20 cellular contexts compared by ENCODE assay signal in the genomic region with DNA sequence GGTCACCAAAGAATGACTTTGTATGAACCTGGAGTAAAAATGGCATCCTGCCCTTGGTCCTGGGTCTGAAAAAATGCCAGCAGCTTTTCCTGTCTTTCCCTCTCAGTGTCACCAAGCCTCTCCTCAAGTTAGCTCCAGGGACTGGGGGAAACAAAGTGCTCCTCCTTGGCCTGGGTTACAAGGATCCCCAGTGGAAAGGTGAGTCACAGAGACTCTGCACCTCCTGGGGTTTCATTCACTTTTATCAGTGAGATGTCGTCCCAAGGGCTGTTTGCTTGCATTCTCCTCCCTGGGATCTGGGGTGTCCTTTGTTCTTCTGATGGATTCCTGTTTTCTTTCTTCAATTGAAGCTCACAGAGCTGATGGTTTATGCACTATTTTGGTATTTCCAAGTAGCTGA.
"Had no signal": no experiment of that assay in that cellular context is flagged by ENCODE, and none has a peak within 500 bp of the region (broad histone marks: within the 10 kb centered on the region; RNA-seq: fewer than 3 reads in every experiment).

No MANE protein-coding gene starts in this region.

- H3K27me3 ChIP-seq: breast epithelium, right atrium auricular region had no signal

- H3K4me1 ChIP-seq: breast epithelium, left ventricle myocardium inferior, right atrium auricular region had no signal

- H3K27me3 Mint-ChIP-seq: activated naive CD8-positive, alpha-beta T cell treated with anti-CD3 and anti-CD28 coated beads, Interleukin-2, amount 50 U/mL, for 24 hours; memory B cell; natural killer cell treated with Interleukin-12 subunit alpha and Interleukin-12 subunit beta and Interleukin-15 and Interleukin-18, amount 100 ng/mL, for 72 hours; progenitor cell of endocrine pancreas; stimulated activated memory B cell treated with anti-CD40 and anti-IgM and Interleukin-4, amounts not matched to agents 10 μg/mL and 1 μg/mL and 100 μg/mL, for 72 hours had no signal

- H3K9me3 Mint-ChIP-seq: activated naive CD4-positive, alpha-beta T cell treated with anti-CD3 and anti-CD28 coated beads for 36 hours; activated naive CD8-positive, alpha-beta T cell treated with anti-CD3 and anti-CD28 coated beads, Interleukin-2, amount 50 U/mL, for 24 hours; memory B cell; stimulated activated memory B cell treated with anti-CD40 and anti-IgM and Interleukin-4, amounts not matched to agents 10 μg/mL and 1 μg/mL and 100 μg/mL, for 72 hours had no signal

- H3K27ac ChIP-seq: breast epithelium, left ventricle myocardium inferior, right atrium auricular region had no signal

- H3K4me3 Mint-ChIP-seq: activated naive CD4-positive, alpha-beta T cell treated with anti-CD3 and anti-CD28 coated beads for 36 hours; activated naive CD8-positive, alpha-beta T cell treated with anti-CD3 and anti-CD28 coated beads, Interleukin-2, amount 50 U/mL, for 24 hours; activated T-helper 17 cell treated with anti-CD3 and anti-CD28 coated beads, Interleukin-2, amount 50 U/mL, for 72 hours; memory B cell; natural killer cell treated with Interleukin-12 subunit alpha and Interleukin-12 subunit beta and Interleukin-15 and Interleukin-18, amount 100 ng/mL, for 72 hours; stimulated activated memory B cell treated with anti-CD40 and anti-IgM and Interleukin-4, amounts not matched to agents 10 μg/mL and 1 μg/mL and 100 μg/mL, for 72 hours had no signal

- ATAC-seq: activated naive CD8-positive, alpha-beta T cell treated with anti-CD3 and anti-CD28 coated beads, Interleukin-2, amount 50 U/mL, for 24 hours; activated T-helper 17 cell treated with anti-CD3 and anti-CD28 coated beads, Interleukin-2, amount 50 U/mL, for 72 hours; natural killer cell treated with Interleukin-12 subunit alpha and Interleukin-12 subunit beta and Interleukin-15 and Interleukin-18, amount 100 ng/mL, for 72 hours had no signal

- H3K36me3 ChIP-seq: breast epithelium, left ventricle myocardium inferior, right atrium auricular region had no signal

- H3K27ac Mint-ChIP-seq: activated naive CD4-positive, alpha-beta T cell treated with anti-CD3 and anti-CD28 coated beads for 36 hours; activated naive CD8-positive, alpha-beta T cell treated with anti-CD3 and anti-CD28 coated beads, Interleukin-2, amount 50 U/mL, for 24 hours; activated T-helper 17 cell treated with anti-CD3 and anti-CD28 coated beads, Interleukin-2, amount 50 U/mL, for 72 hours; memory B cell; natural killer cell treated with Interleukin-12 subunit alpha and Interleukin-12 subunit beta and Interleukin-15 and Interleukin-18, amount 100 ng/mL, for 72 hours; progenitor cell of endocrine pancreas; stimulated activated memory B cell treated with anti-CD40 and anti-IgM and Interleukin-4, amounts not matched to agents 10 μg/mL and 1 μg/mL and 100 μg/mL, for 72 hours had no signal

- H3K4me1 Mint-ChIP-seq: activated naive CD8-positive, alpha-beta T cell treated with anti-CD3 and anti-CD28 coated beads, Interleukin-2, amount 50 U/mL, for 24 hours; activated T-helper 17 cell treated with anti-CD3 and anti-CD28 coated beads, Interleukin-2, amount 50 U/mL, for 72 hours; memory B cell; stimulated activated memory B cell treated with anti-CD40 and anti-IgM and Interleukin-4, amounts not matched to agents 10 μg/mL and 1 μg/mL and 100 μg/mL, for 72 hours had no signal

- H3K4me3 ChIP-seq: breast epithelium, left ventricle myocardium inferior, right atrium auricular region had no signal

- H3K9me3 ChIP-seq: breast epithelium, left ventricle myocardium inferior, right atrium auricular region had no signal

- DNase-seq: activated CD4-positive, alpha-beta T cell treated with anti-CD3 and anti-CD28 coated beads, Interleukin-2, amount 50 U/mL, for 4 hours; activated CD4-positive, CD25-positive, alpha-beta regulatory T cell treated with anti-CD3 and anti-CD28 coated beads, Interleukin-2, amount 50 U/mL, for 72 hours; activated naive CD4-positive, alpha-beta T cell treated with anti-CD3 and anti-CD28 coated beads for 36 hours; activated naive CD8-positive, alpha-beta T cell treated with anti-CD3 and anti-CD28 coated beads, Interleukin-2, amount 50 U/mL, for 24 hours; aorta; cerebellar nuclear complex; effector memory CD4-positive, alpha-beta T cell; foreskin melanocyte; head of caudate nucleus; left ventricle myocardium inferior; occipital lobe; stimulated activated CD4-positive, alpha-beta T cell treated with anti-CD3 and anti-CD28 coated beads, Interleukin-2, amount 100 ng/mL, for 48 hours; T-helper 9 cell had no signal

- H3K36me3 Mint-ChIP-seq: memory B cell; natural killer cell treated with Interleukin-12 subunit alpha and Interleukin-12 subunit beta and Interleukin-15 and Interleukin-18, amount 100 ng/mL, for 72 hours; stimulated activated memory B cell treated with anti-CD40 and anti-IgM and Interleukin-4, amounts not matched to agents 10 μg/mL and 1 μg/mL and 100 μg/mL, for 72 hours had no signal
